ENCODE assay signal across 2 cellular contexts in the genomic region with DNA sequence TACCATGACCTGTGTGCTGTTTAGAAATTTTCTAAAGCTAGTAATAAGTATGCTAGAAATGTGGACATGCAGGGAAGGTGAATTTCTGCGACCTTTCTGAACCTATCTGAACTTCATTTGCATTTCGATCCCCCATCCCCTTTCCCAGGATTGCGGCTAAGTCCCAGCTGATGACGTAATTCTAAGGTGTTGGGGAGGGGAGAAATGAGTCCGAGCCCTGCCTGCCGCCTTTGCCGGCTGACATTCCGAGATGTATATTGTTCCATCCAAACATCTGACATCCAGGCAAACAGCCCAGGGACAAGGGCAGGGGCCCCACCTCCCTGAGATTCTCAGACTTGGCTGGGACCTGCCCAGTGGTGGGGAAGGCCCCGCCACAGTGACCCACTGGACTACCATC.
TF ChIP-seq lines count a peak whose summit lies in the region.

No MANE protein-coding gene starts in this region.

TF ChIP-seq in HepG2, 621 proteins besides CTCF, POLR2A, EP300 and RAD21:
- TF ChIP-seq ZNF143 (CRISPR knock-in tag; IDR thresholded peaks at IDR 0.05) (no peak), CREB1 (IDR thresholded peaks at IDR 0.05) (peak; percentile 50; the same call in 1 of the 2 replicates), CREB1 (CRISPR knock-in tag; IDR thresholded peaks at IDR 0.05) (no peak), JUND (CRISPR knock-in tag; IDR thresholded peaks at IDR 0.05) (no peak), TRIM24 (CRISPR knock-in tag; IDR thresholded peaks at IDR 0.05) (no peak), MXI1 (IDR thresholded peaks at IDR 0.05; ENCODE audit: borderline replicate concordance, low read depth, low read length) (no peak), ZNF44 (CRISPR knock-in tag; IDR thresholded peaks at IDR 0.05) (no peak), ATF7 (IDR thresholded peaks at IDR 0.05) (peak; percentile 89), ATF7 (CRISPR knock-in tag; IDR thresholded peaks at IDR 0.05) (no peak), ZNF629 (CRISPR knock-in tag; conservative IDR thresholded peaks at IDR 0.05) (no peak), ZFP1 (CRISPR knock-in tag; IDR thresholded peaks at IDR 0.05) (no peak), MLLT10 (CRISPR knock-in tag; IDR thresholded peaks at IDR 0.05) (no peak), ZNF704 (CRISPR knock-in tag; IDR thresholded peaks at IDR 0.05; ENCODE audit: borderline replicate concordance) (no peak), PRPF4 (IDR thresholded peaks at IDR 0.05; ENCODE audit: low read depth, low read length, poor library complexity, severe bottlenecking) (no peak), SP1 (IDR thresholded peaks at IDR 0.05) (no peak), SP1 (CRISPR knock-in tag; IDR thresholded peaks at IDR 0.05) (no peak)

TF ChIP-seq in WTC11, 78 proteins besides CTCF, POLR2A, EP300 and RAD21:
- TF ChIP-seq ZNF317 (CRISPR knock-in tag; IDR thresholded peaks at IDR 0.05; ENCODE audit: borderline replicate concordance, low read depth) = peak; percentile 69; the same call in 1 of the 2 replicates
- TF ChIP-seq NFYB (CRISPR knock-in tag; conservative IDR thresholded peaks at IDR 0.05; ENCODE audit: low read depth) = no peak
